26 cellular contexts compared by ENCODE assay signal in genomic region chr16:85838381-85838780, GRCh38. TPM values are rescaled to one million over a fixed set of nuclear protein-coding genes. Genes with fewer than 3 reads are reported as not detected.
A peak's percentile ranks its signal among the peaks of the same experiment; 100 is the strongest.
DNase-seq lines count a peak whose midpoint lies in the region; ATAC-seq and TF ChIP-seq lines count a peak whose summit lies in the region.
"Had no signal": no experiment of that assay in that cellular context is flagged by ENCODE, and none has a peak within 500 bp of the region (broad histone marks: within the 10 kb centered on the region; RNA-seq: fewer than 3 reads in every experiment).

No MANE protein-coding gene starts in this region.

- H3K4me1 ChIP-seq in spleen: peaks cover 0 to 19% (median 0%) of the 10 kb centered on the region in 6 donors
- H3K4me1 ChIP-seq: BE2C, SJCRH30, testis had no signal

- peak; percentile 93 for DNase-seq in CD1c-positive myeloid dendritic cell (ENCODE audit: extremely low spot score)
- DNase-seq in NOMO-1 treated with DMSO at 0.1 percent for 48 hours (lab: John Stamatoyannopoulos, UW; ENCODE audit: unreplicated experiment): peak; percentile 96
- DNase-seq in spleen: peak; percentile 57
- DNase-seq in OCI-M1 (lab: John Stamatoyannopoulos, UW): no peak
- DNase-seq: ACHN; activated CD4-positive, alpha-beta T cell treated with anti-CD3 and anti-CD28 coated beads for 48 hours; amniotic stem cell; BE2C; brain microvascular endothelial cell; cerebellar nuclear complex; COR-L47; DMS79; foreskin melanocyte; NCI-H1105; NCI-H1930; NCI-H526; SJCRH30; stimulated activated naive CD8-positive, alpha-beta T cell treated with anti-CD3 and anti-CD28 coated beads, Interleukin-15, Interleukin-2, amounts not matched to agents 100 U/mL and 50 U/mL, for 24 hours; testis had no signal

- H3K4me3 Mint-ChIP-seq in dendritic cell treated with granulocyte-macrophage colony-stimulating factor and Interleukin-4, amounts not matched to agents 40 ng/mL and 50 ng/mL, for 4 days: peak overlapping the region; percentile 51
- H3K4me3 Mint-ChIP-seq: activated naive CD4-positive, alpha-beta T cell treated with anti-CD3 and anti-CD28 coated beads, Interleukin-2, amount 50 U/mL, for 24 hours; nephron had no signal

- peaks cover 8% of the 10 kb centered on the region for H3K9me3 Mint-ChIP-seq in dendritic cell treated with granulocyte-macrophage colony-stimulating factor and Interleukin-4, amounts not matched to agents 40 ng/mL and 50 ng/mL, for 4 days
- H3K9me3 Mint-ChIP-seq: activated naive CD4-positive, alpha-beta T cell treated with anti-CD3 and anti-CD28 coated beads, Interleukin-2, amount 50 U/mL, for 24 hours; activated T-helper 2 cell treated with anti-CD3 and anti-CD28 coated beads, Interferon-gamma antibody, Interleukin-2, Interleukin-4, amounts not matched to agents 10 μg/mL and 5 μg/mL and 100 μg/mL, durations not matched to agents 14 hours and 24 hours and 36 hours had no signal

- no peak for TF ChIP-seq POLR2A in spleen (IDR thresholded peaks at IDR 0.05)

- ATAC-seq in HG03521 (IDR thresholded peaks at IDR 0.05; ENCODE audit: unreplicated experiment) (no peak), GM18867 (IDR thresholded peaks at IDR 0.05; ENCODE audit: unreplicated experiment) (no peak)
- ATAC-seq: stimulated activated naive CD8-positive, alpha-beta T cell treated with anti-CD3 and anti-CD28 coated beads, Interleukin-15, Interleukin-2, amounts not matched to agents 100 U/mL and 50 U/mL, for 24 hours had no signal

- peaks cover 44% of the 10 kb centered on the region for H3K4me1 Mint-ChIP-seq in dendritic cell treated with granulocyte-macrophage colony-stimulating factor and Interleukin-4, amounts not matched to agents 40 ng/mL and 50 ng/mL, for 4 days (ENCODE audit: low read depth)
- H3K4me1 Mint-ChIP-seq: activated naive CD4-positive, alpha-beta T cell treated with anti-CD3 and anti-CD28 coated beads, Interleukin-2, amount 50 U/mL, for 24 hours; nephron had no signal

- peak overlapping the region in 3 of 8 donors; percentile 13 to 30 (median 18) for H3K27ac ChIP-seq in spleen
- H3K27ac ChIP-seq: brain microvascular endothelial cell, SJCRH30, testis had no signal

- H3K36me3 ChIP-seq in spleen: no peaks in the 10 kb centered on the region
- H3K36me3 ChIP-seq: BE2C, brain microvascular endothelial cell, SJCRH30 had no signal

- peaks cover 0 to 3% (median 0%) of the 10 kb centered on the region in 8 donors for H3K9me3 ChIP-seq in spleen
- H3K9me3 ChIP-seq: SJCRH30, testis had no signal

- TF ChIP-seq CTCF in spleen (IDR thresholded peaks at IDR 0.05 in 8 of 11, conservative IDR thresholded peaks at IDR 0.05 in 3 of 11): no peak

- intact Hi-C loops in dendritic cell treated with granulocyte-macrophage colony-stimulating factor and Interleukin-4, amounts not matched to agents 40 ng/mL and 50 ng/mL, for 4 days (cut with micrococcal nuclease): loop anchor here (5.0 kb wide), 1 partner anchor 44 kb away; no protein-coding TSS in a partner anchor
- intact Hi-C loops in spleen (cut with DNase I; ENCODE audit: low total_unique reads): no loop called here

- no peak overlapping the region for H3K4me3 ChIP-seq in spleen
- H3K4me3 ChIP-seq: SJCRH30, testis had no signal

- peaks cover 53% of the 10 kb centered on the region for H3K27me3 Mint-ChIP-seq in dendritic cell treated with granulocyte-macrophage colony-stimulating factor and Interleukin-4, amounts not matched to agents 40 ng/mL and 50 ng/mL, for 4 days

- WGBS in spleen, 5 donors: 52 to 77% (median 66%) methylated on average over 9 to 11 of the region's 11 CpGs

- H3K36me3 Mint-ChIP-seq in dendritic cell treated with granulocyte-macrophage colony-stimulating factor and Interleukin-4, amounts not matched to agents 40 ng/mL and 50 ng/mL, for 4 days (ENCODE audit: low read depth): peaks cover 6% of the 10 kb centered on the region
- H3K36me3 Mint-ChIP-seq: activated naive CD4-positive, alpha-beta T cell treated with anti-CD3 and anti-CD28 coated beads, Interleukin-2, amount 50 U/mL, for 24 hours; IgD-negative memory B cell had no signal

- peak overlapping the region; percentile 85 for H3K27ac Mint-ChIP-seq in dendritic cell treated with granulocyte-macrophage colony-stimulating factor and Interleukin-4, amounts not matched to agents 40 ng/mL and 50 ng/mL, for 4 days
- H3K27ac Mint-ChIP-seq: activated T-helper 2 cell treated with anti-CD3 and anti-CD28 coated beads, Interferon-gamma antibody, Interleukin-2, Interleukin-4, amounts not matched to agents 10 μg/mL and 5 μg/mL and 100 μg/mL, durations not matched to agents 14 hours and 24 hours and 36 hours; IgD-negative memory B cell; nephron had no signal

- peaks cover 0 to 42% (median 0%) of the 10 kb centered on the region in 7 donors for H3K27me3 ChIP-seq in spleen (replicated peaks in 1 of 7)
- H3K27me3 ChIP-seq: SJCRH30, testis had no signal

RNA-seq across cellular contexts. Expression of gene COX4I1, which starts 38.9 kb away (rescaled TPM):
- total RNA-seq in spleen: 100 to 1,000 TPM; 348 to 464 (median 412) TPM
- 1,000 to 10,000 TPM in 2 of 3 donors, 100 to 1,000 TPM in 1; 904 to 1,132 (median 1,034) TPM for polyA plus RNA-seq in spleen

RNA-seq across cellular contexts. Expression of gene EMC8, which starts 39.0 kb away (rescaled TPM):
- 10 to 100 TPM; 22.6 to 43.0 (median 31.1) TPM for total RNA-seq in spleen
- polyA plus RNA-seq in spleen: 10 to 100 TPM; 10.1 to 14.9 (median 10.6) TPM
